ENCODE assay signal across 9 cellular contexts in genomic region chr20:46545077-46545826, GRCh38. TPM values are rescaled to one million over a fixed set of nuclear protein-coding genes. Genes with fewer than 3 reads are reported as not detected.
DNase-seq lines count a peak whose midpoint lies in the region; TF ChIP-seq lines count a peak whose summit lies in the region.
"Had no signal": no experiment of that assay in that cellular context is flagged by ENCODE, and none has a peak within 500 bp of the region (broad histone marks: within the 10 kb centered on the region; RNA-seq: fewer than 3 reads in every experiment).

No MANE protein-coding gene starts in this region.

- no peaks in the 10 kb centered on the region for H3K36me3 Mint-ChIP-seq in activated CD4-positive, alpha-beta T cell treated with anti-CD3 and anti-CD28 coated beads, Interleukin-2, amount 10 ng/mL, durations not matched to agents 24 days and 14 days (ENCODE audit: low read depth)
- H3K36me3 Mint-ChIP-seq in activated naive CD8-positive, alpha-beta T cell treated with anti-CD3 and anti-CD28 coated beads for 36 hours, result peaks cover 3% of the 10 kb centered on the region

- intact Hi-C loops in activated CD4-positive, alpha-beta T cell treated with anti-CD3 and anti-CD28 coated beads, Interleukin-2, amount 10 ng/mL, durations not matched to agents 24 days and 14 days (cut with micrococcal nuclease), result loop anchor here (1.0 to 5.0 kb wide), 6 partner anchors 8 to 447 kb away; partner anchors contain the start of genes TP53RK and ZNF334
- intact Hi-C loops in transverse colon (cut with DNase I; ENCODE audit: low total_unique reads), result no loop called here
- intact Hi-C loops in spleen (cut with DNase I; ENCODE audit: low total_unique reads), result no loop called here

- H3K27me3 Mint-ChIP-seq in activated CD4-positive, alpha-beta T cell treated with anti-CD3 and anti-CD28 coated beads, Interleukin-2, amount 10 ng/mL, durations not matched to agents 24 days and 14 days, result peaks cover 2% of the 10 kb centered on the region
- H3K27me3 Mint-ChIP-seq in activated naive CD8-positive, alpha-beta T cell treated with anti-CD3 and anti-CD28 coated beads for 36 hours, result peaks cover 19% of the 10 kb centered on the region

- peaks cover 23% of the 10 kb centered on the region for H3K4me1 Mint-ChIP-seq in activated CD4-positive, alpha-beta T cell treated with anti-CD3 and anti-CD28 coated beads, Interleukin-2, amount 10 ng/mL, durations not matched to agents 24 days and 14 days
- peaks cover 16% of the 10 kb centered on the region for H3K4me1 Mint-ChIP-seq in activated naive CD8-positive, alpha-beta T cell treated with anti-CD3 and anti-CD28 coated beads for 36 hours

- TF ChIP-seq CTCF in transverse colon (IDR thresholded peaks at IDR 0.05) (no peak), spleen (IDR thresholded peaks at IDR 0.05 in 8 of 11, conservative IDR thresholded peaks at IDR 0.05 in 3 of 11) (no peak)

- TF ChIP-seq POLR2A in transverse colon (IDR thresholded peaks at IDR 0.05), result no peak
- no peak for TF ChIP-seq POLR2A in spleen (IDR thresholded peaks at IDR 0.05)

- 60 to 77% methylated on average over 1 to 14 of the region's 14 CpGs for WGBS in transverse colon (ENCODE audit: low coverage in 1 of 2), 2 donors
- 29 to 63% (median 52%) methylated on average over 4 to 14 of the region's 14 CpGs for WGBS in spleen, 5 donors

- no peaks in the 10 kb centered on the region for H3K9me3 ChIP-seq in transverse colon
- no peaks in the 10 kb centered on the region for H3K9me3 ChIP-seq in spleen
- H3K9me3 ChIP-seq: adrenal gland had no signal

- peak; percentile 84 for DNase-seq in activated CD4-positive, alpha-beta T cell treated with anti-CD3 and anti-CD28 coated beads, Interleukin-2, amount 10 ng/mL, durations not matched to agents 24 days and 14 days
- DNase-seq in activated CD4-positive, alpha-beta T cell treated with anti-CD3 and anti-CD28 coated beads, Interleukin-2, amount 50 U/mL, for 4 hours, result no peak
- DNase-seq in NCI-H2029 (lab: John Stamatoyannopoulos, UW) (peak; percentile 63), transverse colon (no peak), spleen (no peak), ecto neural progenitor cell (ENCODE audit: low spot score) (no peak)
- DNase-seq in activated naive CD8-positive, alpha-beta T cell treated with anti-CD3 and anti-CD28 coated beads for 36 hours, result peak; percentile 60
- DNase-seq in stimulated activated CD8-positive, alpha-beta memory T cell treated with anti-CD3 and anti-CD28 coated beads, Interleukin-15, amount 100 ng/mL, for 48 hours (ENCODE audit: low read depth in 2 of 2), result peak; percentile 44 to 47

- H3K27me3 ChIP-seq in transverse colon (peaks cover 3% of the 10 kb centered on the region), spleen (replicated peaks in 1 of 7) (peaks cover 0 to 41% (median 5%) of the 10 kb centered on the region in 7 donors)
- H3K27me3 ChIP-seq: adrenal gland had no signal

- peaks cover 0 to 3% (median 0%) of the 10 kb centered on the region in 4 donors for H3K4me1 ChIP-seq in transverse colon
- peaks cover 0 to 32% (median 14%) of the 10 kb centered on the region in 6 donors for H3K4me1 ChIP-seq in spleen

- H3K36me3 ChIP-seq in transverse colon (no peaks in the 10 kb centered on the region), spleen (no peaks in the 10 kb centered on the region)
- H3K36me3 ChIP-seq: adrenal gland had no signal

- no peaks in the 10 kb centered on the region for H3K9me3 Mint-ChIP-seq in activated CD4-positive, alpha-beta T cell treated with anti-CD3 and anti-CD28 coated beads, Interleukin-2, amount 10 ng/mL, durations not matched to agents 24 days and 14 days
- H3K9me3 Mint-ChIP-seq in activated naive CD8-positive, alpha-beta T cell treated with anti-CD3 and anti-CD28 coated beads for 36 hours, result no peaks in the 10 kb centered on the region

- no peak for TF ChIP-seq EP300 in transverse colon (IDR thresholded peaks at IDR 0.05; ENCODE audit: low read depth)

- peak overlapping the region; percentile 95 for H3K27ac Mint-ChIP-seq in activated CD4-positive, alpha-beta T cell treated with anti-CD3 and anti-CD28 coated beads, Interleukin-2, amount 10 ng/mL, durations not matched to agents 24 days and 14 days
- H3K27ac Mint-ChIP-seq in activated naive CD8-positive, alpha-beta T cell treated with anti-CD3 and anti-CD28 coated beads for 36 hours, result peak overlapping the region; percentile 91

- in situ Hi-C loops in transverse colon (cut with MboI; ENCODE audit: low pct_ligation_motif_present in 1 of 4, low pct_unique_long_range_greater_than_20kb in 1 of 4, low sequenced_read_pairs in 3 of 4), result no loop called here

- H3K4me3 ChIP-seq in transverse colon (no peak overlapping the region), spleen (no peak overlapping the region)
- H3K4me3 ChIP-seq: adrenal gland had no signal

- H3K4me3 Mint-ChIP-seq in activated CD4-positive, alpha-beta T cell treated with anti-CD3 and anti-CD28 coated beads, Interleukin-2, amount 10 ng/mL, durations not matched to agents 24 days and 14 days, result peak overlapping the region; percentile 73
- peak overlapping the region; percentile 30 for H3K4me3 Mint-ChIP-seq in activated naive CD8-positive, alpha-beta T cell treated with anti-CD3 and anti-CD28 coated beads for 36 hours

- H3K27ac ChIP-seq in transverse colon (no peak overlapping the region), spleen (no peak overlapping the region)
- H3K27ac ChIP-seq: adrenal gland had no signal

RNA-seq across cellular contexts. Expression of gene OCSTAMP, which starts 5.2 kb away (rescaled TPM):
- 0.37 and 0.40 TPM in 2 replicates for total RNA-seq in activated CD4-positive, alpha-beta T cell treated with anti-CD3 and anti-CD28 coated beads, Interleukin-2, amount 10 ng/mL, durations not matched to agents 24 days and 14 days
- total RNA-seq in activated naive CD8-positive, alpha-beta T cell treated with anti-CD3 and anti-CD28 coated beads for 36 hours, result not detected
- total RNA-seq in transverse colon (not detected), spleen (not detected)
- polyA plus RNA-seq in spleen, result not detected
- total RNA-seq: adrenal gland had no signal

RNA-seq across cellular contexts. Expression of gene ZNF334, which starts 31.9 kb away (rescaled TPM):
- total RNA-seq in activated CD4-positive, alpha-beta T cell treated with anti-CD3 and anti-CD28 coated beads, Interleukin-2, amount 10 ng/mL, durations not matched to agents 24 days and 14 days, result 1.6 and 2.0 TPM in 2 replicates
- 1 to 10 TPM; 5.1 to 5.8 TPM for total RNA-seq in activated naive CD8-positive, alpha-beta T cell treated with anti-CD3 and anti-CD28 coated beads for 36 hours
- total RNA-seq in transverse colon (1 to 10 TPM; 1.9 to 7.1 (median 4.7) TPM), spleen (1 to 10 TPM; 1.7 to 4.5 (median 2.7) TPM)
- 1 to 10 TPM; 1.2 to 1.5 (median 1.2) TPM for polyA plus RNA-seq in spleen

Comparison
In these comparisons a context has a peak if more than half of its experiments do, and no peak if none do; other contexts are left out.
1. DNase-seq: peak in activated CD4-positive, alpha-beta T cell treated with anti-CD3 and anti-CD28 coated beads, Interleukin-2, amount 10 ng/mL, durations not matched to agents 24 days and 14 days (single experiment), NCI-H2029 (single experiment), activated naive CD8-positive, alpha-beta T cell treated with anti-CD3 and anti-CD28 coated beads for 36 hours (single experiment) and stimulated activated CD8-positive, alpha-beta memory T cell treated with anti-CD3 and anti-CD28 coated beads, Interleukin-15, amount 100 ng/mL, for 48 hours (2 of 2); none in activated CD4-positive, alpha-beta T cell treated with anti-CD3 and anti-CD28 coated beads, Interleukin-2, amount 50 U/mL, for 4 hours (0 of 2), transverse colon (single experiment), spleen (single experiment) and ecto neural progenitor cell (single experiment).